In the genomic region with DNA sequence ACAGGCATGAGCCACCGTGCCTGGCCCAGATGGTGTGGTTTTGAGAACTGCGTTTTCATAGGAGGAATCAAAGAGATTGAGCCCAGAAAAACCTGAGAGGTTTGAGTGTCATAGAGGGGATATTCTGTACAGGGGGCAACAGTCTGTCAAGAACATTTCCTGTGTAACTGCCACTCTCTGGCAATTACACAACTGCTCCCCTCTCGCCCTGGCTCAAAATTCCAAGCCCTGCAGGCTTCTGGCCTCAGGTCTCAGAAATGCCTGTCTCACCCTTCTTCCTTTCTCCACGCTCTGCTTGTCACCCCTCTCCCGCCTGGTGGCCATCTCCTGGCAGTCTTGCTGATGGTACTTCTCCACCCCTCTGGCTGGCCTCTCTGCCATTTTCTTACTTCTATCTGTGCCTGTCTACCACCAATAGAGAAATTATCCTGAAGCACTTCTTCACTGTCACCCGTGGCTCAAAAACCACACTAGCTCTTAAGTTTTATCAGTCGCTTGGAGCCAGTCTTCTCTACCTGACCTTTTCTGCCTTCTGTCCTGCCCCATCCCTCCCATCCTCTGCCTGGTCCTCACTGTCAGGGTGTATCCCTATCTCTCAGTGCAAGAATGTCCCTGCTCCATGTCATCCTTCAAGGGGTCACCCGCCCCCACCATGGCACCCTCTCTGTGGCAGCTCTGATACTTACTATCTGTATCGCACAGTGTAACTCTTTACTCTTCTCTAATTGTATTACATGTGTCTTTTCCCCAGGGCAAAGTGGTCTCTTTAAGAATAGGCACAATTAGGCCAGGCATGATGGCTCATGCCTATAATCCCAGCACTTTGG, we compare ENCODE assay signal across 12 cellular contexts. TPM values are rescaled to one million over a fixed set of nuclear protein-coding genes. Genes with fewer than 3 reads are reported as not detected.
DNase-seq lines count a peak whose midpoint lies in the region; ATAC-seq and TF ChIP-seq lines count a peak whose summit lies in the region.
"Had no signal": no experiment of that assay in that cellular context is flagged by ENCODE, and none has a peak within 500 bp of the region (broad histone marks: within the 10 kb centered on the region; RNA-seq: fewer than 3 reads in every experiment).

No MANE protein-coding gene starts in this region.

- H4K8ac ChIP-seq in neuronal stem cell (ENCODE audit: low read depth, low read length), result no peak overlapping the region

- H3K4me3 ChIP-seq in heart right ventricle (peak overlapping the region in 1 of 10 donors; percentile 22), coronary artery (no peak overlapping the region), neuronal stem cell (ENCODE audit: low read length in 2 of 2) (no peak overlapping the region), uterus (no peak overlapping the region), A673 (ENCODE audit: low read depth, low read length, poor library complexity, severe bottlenecking) (no peak overlapping the region)

- H3K79me1 ChIP-seq in neuronal stem cell (ENCODE audit: low read depth, low read length), result no peaks in the 10 kb centered on the region

- WGBS in heart right ventricle, 2 donors, result 75 to 77% methylated on average over 9 of the region's 9 CpGs
- WGBS in neuronal stem cell (ENCODE audit: extremely low coverage in 2 of 2, insufficient read length in 2 of 2, insufficient replicate concordance in 1 of 2), 2 donors, result no CpG with 5 or more reads among the region's 9 CpGs

- no peak overlapping the region for H2BK120ac ChIP-seq in neuronal stem cell (ENCODE audit: low read depth, low read length)

- no peak overlapping the region for H2AK5ac ChIP-seq in neuronal stem cell (ENCODE audit: low read depth, low read length)

- H2BK5ac ChIP-seq in neuronal stem cell (ENCODE audit: low read length), result no peak overlapping the region

- no peak overlapping the region for H3K23ac ChIP-seq in neuronal stem cell (ENCODE audit: low read depth, low read length, poor library complexity)

- H2BK12ac ChIP-seq in neuronal stem cell (ENCODE audit: low read length), result no peak overlapping the region

- TF ChIP-seq POLR2A in uterus (IDR thresholded peaks at IDR 0.05), result no peak

- peak overlapping the region; percentile 46 for H2AFZ ChIP-seq in neuronal stem cell (ENCODE audit: low read length)

- ATAC-seq in heart right ventricle (no peak), left cardiac atrium (no peak), HG03571 (IDR thresholded peaks at IDR 0.05; ENCODE audit: unreplicated experiment) (no peak)

- no peak for DNase-seq in heart right ventricle
- DNase-seq in left cardiac atrium, result no peak
- no peak for DNase-seq in coronary artery (ENCODE audit: low spot score)
- no peak for DNase-seq in neuronal stem cell (ENCODE audit: low spot score)
- DNase-seq in uterus, result no peak
- DNase-seq in A673 (ENCODE audit: low spot score), result no peak
- no peak for DNase-seq in amygdala (lab: John Stamatoyannopoulos, UW)
- DNase-seq: activated CD4-positive, CD25-positive, alpha-beta regulatory T cell treated with anti-CD3 and anti-CD28 coated beads, Interleukin-2, amount 50 U/mL, for 72 hours; H9; NCI-H446 treated with DMSO at 0.1 percent for 48 hours; SHP77 had no signal

- H4K91ac ChIP-seq in neuronal stem cell (ENCODE audit: low read depth, low read length, poor library complexity), result no peak overlapping the region

- H3K36me3 ChIP-seq in heart right ventricle, result peaks cover 0 to 14% (median 0%) of the 10 kb centered on the region in 9 donors
- H3K36me3 ChIP-seq in neuronal stem cell (replicated peaks in 1 of 2; ENCODE audit: control insufficient read depth in 2 of 2, insufficient read depth in 2 of 2, low read length in 2 of 2), result no peaks in the 10 kb centered on the region
- no peaks in the 10 kb centered on the region for H3K36me3 ChIP-seq in uterus
- H3K36me3 ChIP-seq in A673 (ENCODE audit: insufficient read depth, low read length, poor library complexity, severe bottlenecking), result no peaks in the 10 kb centered on the region

- no peaks in the 10 kb centered on the region for H3K9me3 ChIP-seq in heart right ventricle
- peaks cover 0 to 2% of the 10 kb centered on the region in 2 donors for H3K9me3 ChIP-seq in neuronal stem cell (replicated peaks in 1 of 2; ENCODE audit: control insufficient read depth in 2 of 2, insufficient read depth in 1 of 2, low read depth in 1 of 2, low read length in 2 of 2)
- H3K9me3 ChIP-seq in uterus, result no peaks in the 10 kb centered on the region
- H3K9me3 ChIP-seq in A673 (ENCODE audit: low read depth, low read length, poor library complexity, severe bottlenecking), result no peaks in the 10 kb centered on the region

- H3K4me1 ChIP-seq in heart right ventricle (peaks cover 17 to 90% (median 84%) of the 10 kb centered on the region in 9 donors), neuronal stem cell (ENCODE audit: control insufficient read depth in 2 of 2, insufficient read depth in 1 of 2, low read depth in 1 of 2, low read length in 2 of 2) (peaks cover 6 to 15% of the 10 kb centered on the region in 2 donors), uterus (peaks cover 0 to 12% of the 10 kb centered on the region in 2 donors), A673 (ENCODE audit: insufficient read depth, low read length, poor library complexity, severe bottlenecking) (peaks cover 24% of the 10 kb centered on the region)

- H3K27me3 ChIP-seq in heart right ventricle, result no peaks in the 10 kb centered on the region
- H3K27me3 ChIP-seq in neuronal stem cell (ENCODE audit: control insufficient read depth in 3 of 3, insufficient read depth in 3 of 3, low read depth in 1 of 3, low read length in 3 of 3), result peaks cover 0 to 24% (median 3%) of the 10 kb centered on the region in 3 experiments
- H3K27me3 ChIP-seq in uterus, result no peaks in the 10 kb centered on the region
- no peaks in the 10 kb centered on the region for H3K27me3 ChIP-seq in A673 (replicated peaks; ENCODE audit: insufficient read depth, low read depth, low read length, poor library complexity)

- no peak overlapping the region for H2BK15ac ChIP-seq in neuronal stem cell (ENCODE audit: low read length)

- H3K14ac ChIP-seq in neuronal stem cell (ENCODE audit: low read length), result no peak overlapping the region

- no peak overlapping the region for H3K4ac ChIP-seq in neuronal stem cell (ENCODE audit: low read length)

- H3K9ac ChIP-seq in neuronal stem cell (ENCODE audit: low read depth, low read length, poor library complexity), result no peak overlapping the region

- H3K27ac ChIP-seq in heart right ventricle, result peak overlapping the region; percentile 63 to 97 (median 86)
- peak overlapping the region; percentile 17 to 82 for H3K27ac ChIP-seq in coronary artery
- H3K27ac ChIP-seq in neuronal stem cell (replicated peaks; ENCODE audit: low read length), result no peak overlapping the region
- peak overlapping the region; percentile 74 to 79 for H3K27ac ChIP-seq in uterus
- no peak overlapping the region for H3K27ac ChIP-seq in A673 (ENCODE audit: low read depth, low read length, poor library complexity, severe bottlenecking)

- POLR2A ChIA-PET in A673 (lab: Charles Lee; ENCODE audit: low non-redundant PET), result no interaction called here

- BruUV-seq in A673 (replicated peaks; lab: Mats Ljungman, UMichigan), result no TSS peak

- CTCF ChIA-PET in A673 (lab: Charles Lee), result no interaction called here

- no peak overlapping the region for H3K4me2 ChIP-seq in neuronal stem cell (ENCODE audit: insufficient read depth, low read length, poor library complexity, severe bottlenecking)

- intact Hi-C loops in heart right ventricle (cut with DNase I), result no loop called here
- intact Hi-C loops in left cardiac atrium (cut with DNase I), result no loop called here
- intact Hi-C loops in uterus (cut with DNase I; ENCODE audit: low total_unique reads), result no loop called here
- intact Hi-C loops in A673 (cut with micrococcal nuclease; ENCODE audit: unreplicated experiment), result no loop called here

- H3K18ac ChIP-seq in neuronal stem cell (ENCODE audit: low read length), result no peak overlapping the region

- no peak for TF ChIP-seq CTCF in heart right ventricle (IDR thresholded peaks at IDR 0.05)
- TF ChIP-seq CTCF in coronary artery (IDR thresholded peaks at IDR 0.05), result no peak
- no peak for TF ChIP-seq CTCF in uterus (IDR thresholded peaks at IDR 0.05)
- no peak for TF ChIP-seq CTCF in A673 (conservative IDR thresholded peaks at IDR 0.05; ENCODE audit: low read depth, low read length)

RNA-seq across cellular contexts. Expression of a gene that starts 4.2 kb away (rescaled TPM):
- total RNA-seq in heart right ventricle (100 to 1,000 TPM in 1 of 10 donors, 10 to 100 TPM in 9; 25.8 to 146 (median 35.5) TPM), left cardiac atrium (10 to 100 TPM; 84.7 to 91.4 TPM), uterus (100 to 1,000 TPM in 2 of 4 donors, 10 to 100 TPM in 2; 25.6 to 197 (median 99.5) TPM), A673 (2021) (2.1 and 3.8 TPM in 2 replicates)
- 100 to 1,000 TPM in 1 of 2 donors, 10 to 100 TPM in 1; 79.6 to 131 TPM for polyA plus RNA-seq in heart right ventricle
- polyA plus RNA-seq in neuronal stem cell (2013, experiment 1 of 2), result 5.7 TPM
- 5.8 TPM for polyA plus RNA-seq in neuronal stem cell (2013, experiment 2 of 2)

RNA-seq across cellular contexts. Expression of a gene that starts 7.1 kb away (rescaled TPM):
- total RNA-seq in heart right ventricle, result 100 to 1,000 TPM in 1 of 10 donors, 10 to 100 TPM in 9; 74.7 to 117 (median 82.2) TPM
- 100 to 1,000 TPM; 140 to 282 TPM for polyA plus RNA-seq in heart right ventricle
- 10 to 100 TPM; 86.5 to 97.1 TPM for total RNA-seq in left cardiac atrium
- 139 TPM for polyA plus RNA-seq in neuronal stem cell (2013, experiment 1 of 2)
- polyA plus RNA-seq in neuronal stem cell (2013, experiment 2 of 2), result 136 TPM
- 100 to 1,000 TPM in 2 of 4 donors, 10 to 100 TPM in 2; 53.0 to 362 (median 175) TPM for total RNA-seq in uterus
- 78.5 and 99.1 TPM in 2 replicates for total RNA-seq in A673 (2021)

RNA-seq across cellular contexts. Expression of a gene that starts 11.0 kb away (rescaled TPM):
- 10 to 100 TPM in 5 of 10 donors, 1 to 10 TPM in 5; 4.9 to 56.8 (median 9.2) TPM for total RNA-seq in heart right ventricle
- 10 to 100 TPM; 16.4 to 26.6 TPM for polyA plus RNA-seq in heart right ventricle
- 10 to 100 TPM; 30.3 to 54.8 TPM for total RNA-seq in left cardiac atrium
- 4.0 TPM for polyA plus RNA-seq in neuronal stem cell (2013, experiment 1 of 2)
- 4.0 TPM for polyA plus RNA-seq in neuronal stem cell (2013, experiment 2 of 2)
- total RNA-seq in uterus, result 10 to 100 TPM in 1 of 4 donors, 1 to 10 TPM in 2, not detected in 1; 1.3 to 12.3 (median 5.2) TPM
- not detected in 2 replicates for total RNA-seq in A673 (2021)

RNA-seq across cellular contexts. Expression of a gene that starts 14.1 kb away (rescaled TPM):
- total RNA-seq in heart right ventricle (10 to 100 TPM in 5 of 10 donors, 1 to 10 TPM in 5; 7.6 to 13.9 (median 9.6) TPM), left cardiac atrium (10 to 100 TPM; 12.7 to 14.9 TPM), uterus (10 to 100 TPM in 1 of 4 donors, 1 to 10 TPM in 2, not detected in 1; 2.6 to 24.1 (median 7.8) TPM), A673 (2021) (6.4 and 6.6 TPM in 2 replicates)
- 10 to 100 TPM; 10.1 to 21.1 TPM for polyA plus RNA-seq in heart right ventricle
- 12.2 TPM for polyA plus RNA-seq in neuronal stem cell (2013, experiment 1 of 2)
- 12.6 TPM for polyA plus RNA-seq in neuronal stem cell (2013, experiment 2 of 2)

RNA-seq across cellular contexts. Expression of a gene that starts 23.4 kb away (rescaled TPM):
- total RNA-seq in heart right ventricle (10 to 100 TPM; 25.0 to 39.0 (median 33.7) TPM), left cardiac atrium (10 to 100 TPM; 21.3 to 22.4 TPM), uterus (10 to 100 TPM; 19.0 to 44.8 (median 28.2) TPM), A673 (2021) (46.4 and 48.6 TPM in 2 replicates)
- 10 to 100 TPM; 14.2 to 47.0 TPM for polyA plus RNA-seq in heart right ventricle
- polyA plus RNA-seq in neuronal stem cell (2013, experiment 1 of 2), result 71.6 TPM
- 77.7 TPM for polyA plus RNA-seq in neuronal stem cell (2013, experiment 2 of 2)

Comparison
In these comparisons a context has a peak if more than half of its experiments do, and no peak if none do; other contexts are left out.
1. H3K27ac ChIP-seq: peak in heart right ventricle (10 of 10), coronary artery (2 of 2) and uterus (2 of 2); none in neuronal stem cell (single experiment) and A673 (single experiment).